ENCODE assay signal across 8 cellular contexts in the genomic region with DNA sequence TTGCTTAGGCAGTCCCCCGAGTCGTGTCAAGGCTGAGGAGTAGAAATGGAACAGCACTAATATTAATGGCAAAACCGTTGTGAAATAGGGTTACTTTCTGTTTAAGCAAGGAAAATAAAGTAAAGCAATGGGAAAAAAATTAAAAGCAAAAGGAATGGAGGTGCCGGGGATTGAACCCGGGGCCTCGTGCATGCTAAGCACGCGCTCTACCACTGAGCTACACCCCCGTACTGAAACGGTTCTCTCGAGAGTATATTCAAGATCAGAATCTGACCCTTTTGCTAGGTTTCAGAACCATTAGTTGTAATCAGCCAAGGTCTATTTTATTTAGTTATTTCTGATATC.
DNase-seq lines count a peak whose midpoint lies in the region; ATAC-seq, FAIRE-seq and TF ChIP-seq lines count a peak whose summit lies in the region.

No MANE protein-coding gene starts in this region.

- FAIRE-seq in islet of Langerhans (lab: Jason Lieb, UNC), result peak; percentile 5

- WGBS in mammary epithelial cell (ENCODE audit: low coverage, missing lambda C conversion rate), result 0% methylated on average over 11 of the region's 11 CpGs

- peak overlapping the region; percentile 62 for H3K9ac ChIP-seq in mammary epithelial cell (ENCODE audit: insufficient read depth, low read length)

- dilution Hi-C loops in mammary epithelial cell (cut with HindIII; ENCODE audit: low sequenced_read_pairs), result no loop called here

- H3K36me3 ChIP-seq in mammary epithelial cell (ENCODE audit: insufficient read depth, low read length), result no peaks in the 10 kb centered on the region

- H3K4me1 ChIP-seq in mammary epithelial cell (ENCODE audit: insufficient read depth, low read length), result no peaks in the 10 kb centered on the region

- H3K27ac ChIP-seq in VCaP (peak overlapping the region; percentile 78), mammary epithelial cell (ENCODE audit: insufficient read depth, low read depth, low read length) (no peak overlapping the region)

- H3K4me3 ChIP-seq in GM12875 (ENCODE audit: low read depth, low read length), result peak overlapping the region; percentile 46
- peak overlapping the region; percentile 73 to 100 (median 78) for H3K4me3 ChIP-seq in mammary epithelial cell (replicated peaks in 1 of 3; ENCODE audit: insufficient read depth in 1 of 3, low read depth in 2 of 3, low read length in 3 of 3)

- peak overlapping the region; percentile 79 for H3K4me2 ChIP-seq in mammary epithelial cell (ENCODE audit: insufficient read depth, low read depth, low read length)

- in situ Hi-C loops in mammary epithelial cell (cut with MboI; ENCODE audit: low sequenced_read_pairs in 2 of 2), result loop anchor here (5.0 to 10.0 kb wide), 2 partner anchors 177 to 179 kb away; no protein-coding TSS in a partner anchor

- H2AFZ ChIP-seq in mammary epithelial cell (ENCODE audit: low read depth, low read length), result peak overlapping the region; percentile 93

- TF ChIP-seq CTCF in GM12875 (IDR thresholded peaks at IDR 0.05; ENCODE audit: borderline replicate concordance, insufficient read depth, low read depth, low read length) (no peak), VCaP (conservative IDR thresholded peaks at IDR 0.05) (no peak), mammary epithelial cell (conservative IDR thresholded peaks at IDR 0.05 in 1 of 2, IDR thresholded peaks at IDR 0.05 in 1 of 2; ENCODE audit: extremely low read depth in 1 of 2, insufficient read depth in 1 of 2, low read depth in 1 of 2, low read length in 2 of 2) (no peak)

- intact Hi-C loops in mammary epithelial cell (cut with micrococcal nuclease), result loop anchor here (1.0 to 10.0 kb wide), 10 partner anchors 25 to 749 kb away; partner anchors contain the start of genes OR2H2 and TRIM27

- CTCF ChIA-PET in mammary epithelial cell (lab: Charles Lee; ENCODE audit: low non-redundant PET), result interaction anchor here (0.6 to 0.9 kb wide), 2 partner anchors 57 to 160 kb away, joined by 3 to 6 read pairs; no protein-coding TSS in a partner anchor

- no peaks in the 10 kb centered on the region for H3K79me2 ChIP-seq in mammary epithelial cell (ENCODE audit: insufficient read depth, low read length)

- ATAC-seq in HG02852 (IDR thresholded peaks at IDR 0.05; ENCODE audit: unreplicated experiment), result peak; percentile 62

- H4K20me1 ChIP-seq in mammary epithelial cell (ENCODE audit: insufficient read depth, low read length), result no peaks in the 10 kb centered on the region

- peak; percentile 57 to 69 for DNase-seq in NCI-H2081 (lab: John Stamatoyannopoulos, UW)
- peak; percentile 70 for DNase-seq in mammary epithelial cell
- peak; percentile 55 to 57 for DNase-seq in stimulated activated CD4-positive, alpha-beta T cell treated with anti-CD3 and anti-CD28 coated beads, Interleukin-12 subunit alpha, Interleukin-12 subunit beta, amount 100 ng/mL, for 24 hours (ENCODE audit: low read depth in 2 of 2)
- no peak for DNase-seq in mesenteric fat pad (ENCODE audit: low spot score)

- H3K27me3 ChIP-seq in mammary epithelial cell (ENCODE audit: insufficient read depth, low read length), result no peaks in the 10 kb centered on the region

- BruUV-seq in mammary epithelial cell (replicated peaks; lab: Mats Ljungman, UMichigan), result no TSS peak

- no peaks in the 10 kb centered on the region for H3K9me3 ChIP-seq in mammary epithelial cell (replicated peaks; ENCODE audit: insufficient read depth, low read length)
